Comparison of ENCODE assay signal across 19 cellular contexts in genomic region chr1:26114165-26114927, GRCh38. TPM values are rescaled to one million over a fixed set of nuclear protein-coding genes. Genes with fewer than 3 reads are reported as not detected.
DNase-seq lines count a peak whose midpoint lies in the region; ATAC-seq and TF ChIP-seq lines count a peak whose summit lies in the region.
"Had no signal": no experiment of that assay in that cellular context is flagged by ENCODE, and none has a peak within 500 bp of the region (broad histone marks: within the 10 kb centered on the region; RNA-seq: fewer than 3 reads in every experiment).

No MANE protein-coding gene starts in this region.

- H3K9ac ChIP-seq in MM.1S (ENCODE audit: low read length) = no peak overlapping the region

- no peak for ATAC-seq in activated CD8-positive, alpha-beta memory T cell treated with anti-CD3 and anti-CD28 coated beads, Interleukin-2, amount 10 ng/mL, durations not matched to agents 7 days and 5 days
- ATAC-seq in left lobe of liver = peak; percentile 14
- ATAC-seq in GM18909 (IDR thresholded peaks at IDR 0.05; ENCODE audit: poor library complexity, unreplicated experiment) = no peak
- no peak for ATAC-seq in GM18861 (IDR thresholded peaks at IDR 0.05; ENCODE audit: unreplicated experiment)

- peak overlapping the region; percentile 64; the same call in 1 of the 2 replicates for H3K4me2 ChIP-seq in MM.1S (ENCODE audit: low read depth, low read length)

- H3K27me3 Mint-ChIP-seq in activated CD8-positive, alpha-beta memory T cell treated with anti-CD3 and anti-CD28 coated beads, Interleukin-2, amount 10 ng/mL, durations not matched to agents 7 days and 5 days = no peaks in the 10 kb centered on the region
- H3K27me3 Mint-ChIP-seq: activated naive CD8-positive, alpha-beta T cell treated with anti-CD3 and anti-CD28 coated beads, Interleukin-2, amount 10 ng/mL, durations not matched to agents 7 days and 5 days had no signal

- H3K36me3 ChIP-seq in MM.1S (replicated peaks; ENCODE audit: insufficient read depth, low read length) = peaks cover 11% of the 10 kb centered on the region; the same call in 1 of the 2 replicates
- H3K36me3 ChIP-seq in stomach = peaks cover 3 to 47% (median 41%) of the 10 kb centered on the region in 4 donors
- no peaks in the 10 kb centered on the region for H3K36me3 ChIP-seq in uterus

- CTCF ChIA-PET in activated CD8-positive, alpha-beta memory T cell treated with anti-CD3 and anti-CD28 coated beads, Interleukin-2, amount 10 ng/mL, durations not matched to agents 7 days and 5 days (lab: Charles Lee) = interaction anchor here (0.8 to 5.5 kb wide), 8 partner anchors 10 to 120 kb away, joined by 3 to 66 read pairs (median 4); partner anchors contain the start of genes CEP85 and PAFAH2

- H3K4me3 ChIP-seq in MM.1S (ENCODE audit: low read length) (no peak overlapping the region), stomach (no peak overlapping the region), uterus (no peak overlapping the region)

- no peak for TF ChIP-seq EP300 in stomach (IDR thresholded peaks at IDR 0.05)

- H3K27ac Mint-ChIP-seq in activated CD8-positive, alpha-beta memory T cell treated with anti-CD3 and anti-CD28 coated beads, Interleukin-2, amount 10 ng/mL, durations not matched to agents 7 days and 5 days = no peak overlapping the region
- H3K27ac Mint-ChIP-seq: activated naive CD8-positive, alpha-beta T cell treated with anti-CD3 and anti-CD28 coated beads, Interleukin-2, amount 10 ng/mL, durations not matched to agents 7 days and 5 days had no signal

- peaks cover 37% of the 10 kb centered on the region for H3K4me1 ChIP-seq in MM.1S (ENCODE audit: low read length)
- peaks cover 22 to 68% (median 55%) of the 10 kb centered on the region in 4 donors for H3K4me1 ChIP-seq in stomach
- peaks cover 0 to 7% of the 10 kb centered on the region in 2 donors for H3K4me1 ChIP-seq in uterus

- peaks cover 31% of the 10 kb centered on the region for H3K36me3 Mint-ChIP-seq in activated CD8-positive, alpha-beta memory T cell treated with anti-CD3 and anti-CD28 coated beads, Interleukin-2, amount 10 ng/mL, durations not matched to agents 7 days and 5 days

- no peaks in the 10 kb centered on the region for H3K9me2 ChIP-seq in MM.1S (replicated peaks; ENCODE audit: insufficient read depth, low read length)

- no peak overlapping the region for H3K4me3 Mint-ChIP-seq in activated CD8-positive, alpha-beta memory T cell treated with anti-CD3 and anti-CD28 coated beads, Interleukin-2, amount 10 ng/mL, durations not matched to agents 7 days and 5 days
- H3K4me3 Mint-ChIP-seq: activated naive CD8-positive, alpha-beta T cell treated with anti-CD3 and anti-CD28 coated beads, Interleukin-2, amount 10 ng/mL, durations not matched to agents 7 days and 5 days; mesothelial cell of epicardium had no signal

- intact Hi-C loops in stomach (cut with DNase I; ENCODE audit: low total_unique reads) (no loop called here), uterus (cut with DNase I; ENCODE audit: low total_unique reads) (no loop called here)

- DNase-seq in activated CD8-positive, alpha-beta memory T cell treated with anti-CD3 and anti-CD28 coated beads, Interleukin-2, amount 10 ng/mL, durations not matched to agents 7 days and 5 days = peak; percentile 23
- DNase-seq in activated CD8-positive, alpha-beta memory T cell treated with anti-CD3 and anti-CD28 coated beads for 24 hours = no peak
- no peak for DNase-seq in MM.1S
- no peak for DNase-seq in left lobe of liver (ENCODE audit: low spot score)
- DNase-seq in stomach = no peak
- no peak for DNase-seq in uterus
- DNase-seq: activated naive CD8-positive, alpha-beta T cell treated with anti-CD3 and anti-CD28 coated beads, Interleukin-2, amount 10 ng/mL, durations not matched to agents 7 days and 5 days; central memory CD4-positive, alpha-beta T cell; COR-L47; GDM1; KBM-7; NCI-H146; NCI-H446 treated with DMSO at 0.1 percent for 48 hours; posterior cingulate gyrus had no signal

- whole genome bisulfite sequencing in stomach, 5 donors = 31 to 73% (median 53%) methylated on average over 12 of the region's 12 CpGs

- peaks cover 34% of the 10 kb centered on the region for H3F3A ChIP-seq in MM.1S (ENCODE audit: insufficient read depth, low read length)

- no peak overlapping the region for H2AFZ ChIP-seq in MM.1S (ENCODE audit: low read length)

- H3K27me3 ChIP-seq in MM.1S (replicated peaks; ENCODE audit: insufficient read depth, low read length) (no peaks in the 10 kb centered on the region), stomach (no peaks in the 10 kb centered on the region), uterus (no peaks in the 10 kb centered on the region)

- peak overlapping the region; percentile 93; the same call in 1 of the 2 replicates for H3K27ac ChIP-seq in MM.1S (ENCODE audit: low read length)
- H3K27ac ChIP-seq in stomach = peak overlapping the region; percentile 80 to 98 (median 97)
- no peak overlapping the region for H3K27ac ChIP-seq in uterus

- TF ChIP-seq POLR2A in stomach (IDR thresholded peaks at IDR 0.05) (no peak), uterus (IDR thresholded peaks at IDR 0.05) (no peak)

- H3K9me3 ChIP-seq in MM.1S (replicated peaks; ENCODE audit: insufficient read depth, low read length) = no peaks in the 10 kb centered on the region
- H3K9me3 ChIP-seq in stomach = no peaks in the 10 kb centered on the region
- no peaks in the 10 kb centered on the region for H3K9me3 ChIP-seq in uterus

- no peaks in the 10 kb centered on the region for H4K20me1 ChIP-seq in MM.1S (ENCODE audit: insufficient read depth, low read length)

- TF ChIP-seq CTCF in MM.1S (IDR thresholded peaks at IDR 0.05; ENCODE audit: low read length) (no peak), stomach (IDR thresholded peaks at IDR 0.05) (no peak), uterus (IDR thresholded peaks at IDR 0.05) (no peak)

- H3K4me1 Mint-ChIP-seq in activated CD8-positive, alpha-beta memory T cell treated with anti-CD3 and anti-CD28 coated beads, Interleukin-2, amount 10 ng/mL, durations not matched to agents 7 days and 5 days = peaks cover 37% of the 10 kb centered on the region

- H3K79me2 ChIP-seq in MM.1S (ENCODE audit: low read length) = peaks cover 52% of the 10 kb centered on the region

- no peaks in the 10 kb centered on the region for H3K9me3 Mint-ChIP-seq in activated CD8-positive, alpha-beta memory T cell treated with anti-CD3 and anti-CD28 coated beads, Interleukin-2, amount 10 ng/mL, durations not matched to agents 7 days and 5 days (ENCODE audit: low read depth)
- H3K9me3 Mint-ChIP-seq: activated naive CD8-positive, alpha-beta T cell treated with anti-CD3 and anti-CD28 coated beads, Interleukin-2, amount 10 ng/mL, durations not matched to agents 7 days and 5 days; mesothelial cell of epicardium had no signal

RNA-seq across cellular contexts. Expression of gene PDIK1L, which starts 2.7 kb away (rescaled TPM):
- total RNA-seq in activated CD8-positive, alpha-beta memory T cell treated with anti-CD3 and anti-CD28 coated beads, Interleukin-2, amount 10 ng/mL, durations not matched to agents 7 days and 5 days = 10 to 100 TPM; 18.3 to 20.2 TPM
- total RNA-seq in left lobe of liver = 6.3 TPM
- total RNA-seq in stomach = 10 to 100 TPM in 3 of 5 donors, 1 to 10 TPM in 2; 1.8 to 33.8 (median 11.0) TPM
- polyA plus RNA-seq in stomach = 1 to 10 TPM; 2.6 to 4.1 (median 2.9) TPM
- total RNA-seq in uterus = 10 to 100 TPM; 13.8 to 95.6 (median 20.9) TPM

RNA-seq across cellular contexts. Expression of gene FAM110D, which starts 44.5 kb away (rescaled TPM):
- not detected for total RNA-seq in activated CD8-positive, alpha-beta memory T cell treated with anti-CD3 and anti-CD28 coated beads, Interleukin-2, amount 10 ng/mL, durations not matched to agents 7 days and 5 days
- total RNA-seq in left lobe of liver = 0.28 TPM
- 10 to 100 TPM in 1 of 5 donors, 1 to 10 TPM in 1, not detected in 3; 1.3 to 15.6 TPM for total RNA-seq in stomach
- polyA plus RNA-seq in stomach = 1 to 10 TPM in 2 of 3 donors, under 1 TPM in 1; 1.00 to 2.7 (median 1.4) TPM
- total RNA-seq in uterus = 10 to 100 TPM in 2 of 4 donors, 1 to 10 TPM in 2; 3.2 to 21.0 (median 14.0) TPM
- total RNA-seq: activated naive CD8-positive, alpha-beta T cell treated with anti-CD3 and anti-CD28 coated beads, Interleukin-2, amount 10 ng/mL, durations not matched to agents 7 days and 5 days had no signal

RNA-seq across cellular contexts. Expression of gene TRIM63, which starts 46.9 kb away (rescaled TPM):
- not detected for total RNA-seq in activated CD8-positive, alpha-beta memory T cell treated with anti-CD3 and anti-CD28 coated beads, Interleukin-2, amount 10 ng/mL, durations not matched to agents 7 days and 5 days
- total RNA-seq in left lobe of liver = 0.20 TPM
- under 1 TPM in 1 of 5 donors, not detected in 4; 0.37 TPM for total RNA-seq in stomach
- polyA plus RNA-seq in stomach = 1 to 10 TPM in 1 of 3 donors, under 1 TPM in 2; 0.40 to 6.0 (median 0.44) TPM
- total RNA-seq in uterus = 1 to 10 TPM in 1 of 4 donors, under 1 TPM in 1, not detected in 2; 0.77 to 5.4 TPM
- total RNA-seq: activated naive CD8-positive, alpha-beta T cell treated with anti-CD3 and anti-CD28 coated beads, Interleukin-2, amount 10 ng/mL, durations not matched to agents 7 days and 5 days; endothelial cell of umbilical vein; frontal cortex had no signal
- polyA plus RNA-seq: endothelial cell of umbilical vein had no signal

RNA-seq across cellular contexts. Expression of gene C1orf232, which starts 54.4 kb away (rescaled TPM):
- total RNA-seq in activated CD8-positive, alpha-beta memory T cell treated with anti-CD3 and anti-CD28 coated beads, Interleukin-2, amount 10 ng/mL, durations not matched to agents 7 days and 5 days = not detected
- total RNA-seq in left lobe of liver (not detected), stomach (not detected), uterus (not detected)
- polyA plus RNA-seq in stomach = not detected
- total RNA-seq: activated naive CD8-positive, alpha-beta T cell treated with anti-CD3 and anti-CD28 coated beads, Interleukin-2, amount 10 ng/mL, durations not matched to agents 7 days and 5 days; endothelial cell of umbilical vein; frontal cortex; mesothelial cell of epicardium had no signal
- polyA plus RNA-seq: endothelial cell of umbilical vein had no signal

RNA-seq across cellular contexts. Expression of gene ZNF593, which starts 55.4 kb away (rescaled TPM):
- 10 to 100 TPM; 40.1 to 48.1 TPM for total RNA-seq in activated CD8-positive, alpha-beta memory T cell treated with anti-CD3 and anti-CD28 coated beads, Interleukin-2, amount 10 ng/mL, durations not matched to agents 7 days and 5 days
- 23.7 TPM for total RNA-seq in left lobe of liver
- total RNA-seq in stomach = 10 to 100 TPM in 4 of 5 donors, not detected in 1; 10.6 to 74.1 (median 39.3) TPM
- polyA plus RNA-seq in stomach = 100 to 1,000 TPM; 101 to 138 (median 133) TPM
- 10 to 100 TPM in 3 of 4 donors, 1 to 10 TPM in 1; 7.9 to 27.1 (median 16.3) TPM for total RNA-seq in uterus

Comparison
In these comparisons a context has a peak if more than half of its experiments do, and no peak if none do; other contexts are left out.
1. H3K27ac ChIP-seq: peak in MM.1S (single experiment) and stomach (5 of 5); none in uterus (0 of 2).